16 cellular contexts compared by ENCODE assay signal in genomic region chr2:168660859-168661258, GRCh38.
DNase-seq lines count a peak whose midpoint lies in the region; ATAC-seq and TF ChIP-seq lines count a peak whose summit lies in the region.
"Had no signal": no experiment of that assay in that cellular context is flagged by ENCODE, and none has a peak within 500 bp of the region (broad histone marks: within the 10 kb centered on the region; RNA-seq: fewer than 3 reads in every experiment).

No MANE protein-coding gene starts in this region.

- H3K36me3 ChIP-seq in BE2C (no peaks in the 10 kb centered on the region), SK-N-MC (ENCODE audit: insufficient read depth, low read length) (no peaks in the 10 kb centered on the region), trophoblast cell (ENCODE audit: control insufficient read depth in 1 of 2, insufficient read depth in 2 of 2, low read length in 2 of 2) (no peaks in the 10 kb centered on the region), OCI-LY7 (ENCODE audit: insufficient read depth, low read length) (no peaks in the 10 kb centered on the region)
- H3K36me3 ChIP-seq: breast epithelium had no signal

- POLR2A ChIA-PET in MCF 10A (lab: Yijun Ruan, JAX): no interaction called here
- POLR2A ChIA-PET in OCI-LY7 (lab: Charles Lee): no interaction called here

- H3K9me2 ChIP-seq in OCI-LY7 (ENCODE audit: insufficient read depth, low read length): no peaks in the 10 kb centered on the region

- no peaks in the 10 kb centered on the region for H3K9me3 ChIP-seq in BE2C
- no peaks in the 10 kb centered on the region for H3K9me3 ChIP-seq in SK-N-MC (ENCODE audit: low read depth, low read length)
- H3K9me3 ChIP-seq in right cardiac atrium (ENCODE audit: control insufficient read depth, low read length): no peaks in the 10 kb centered on the region
- no peaks in the 10 kb centered on the region for H3K9me3 ChIP-seq in trophoblast cell (ENCODE audit: insufficient read depth, low read depth, low read length)
- H3K9me3 ChIP-seq in OCI-LY7 (ENCODE audit: low read length): no peaks in the 10 kb centered on the region
- H3K9me3 ChIP-seq: breast epithelium had no signal

- H4K12ac ChIP-seq in trophoblast cell (ENCODE audit: low read depth, low read length): no peak overlapping the region

- DNase-seq in BE2C (peak; percentile 62), NCI-H1930 (lab: John Stamatoyannopoulos, UW) (peak; percentile 4 to 15), SK-N-MC (ENCODE audit: low read depth, low spot score) (no peak), right cardiac atrium (peak in 2 of 3 donors; percentile 24 to 62), trophoblast cell (no peak), MCF 10A (ENCODE audit: unreplicated experiment) (no peak), OCI-LY7 (ENCODE audit: low spot score) (no peak)
- DNase-seq in activated naive CD4-positive, alpha-beta T cell treated with anti-CD3 and anti-CD28 coated beads for 36 hours: no peak
- DNase-seq: CD4-positive, CD25-positive, alpha-beta regulatory T cell; DND-41; kidney; NK-92 treated with Interleukin-12 subunit alpha and Interleukin-12 subunit beta, amount 100 ng/mL, for 24 hours; occipital lobe had no signal

- H3K4me3 Mint-ChIP-seq in MCF 10A (ENCODE audit: unreplicated experiment): no peak overlapping the region
- H3K4me3 Mint-ChIP-seq in activated naive CD4-positive, alpha-beta T cell treated with anti-CD3 and anti-CD28 coated beads for 36 hours: no peak overlapping the region
- H3K4me3 Mint-ChIP-seq: CD4-positive, CD25-positive, alpha-beta regulatory T cell had no signal

- intact Hi-C loops in right cardiac atrium (cut with DNase I): no loop called here
- intact Hi-C loops in MCF 10A (cut with micrococcal nuclease): no loop called here
- intact Hi-C loops in OCI-LY7 (cut with micrococcal nuclease; ENCODE audit: unreplicated experiment): no loop called here
- intact Hi-C loops in activated naive CD4-positive, alpha-beta T cell treated with anti-CD3 and anti-CD28 coated beads for 36 hours (cut with micrococcal nuclease): no loop called here

- H4K91ac ChIP-seq in trophoblast cell (ENCODE audit: low read depth, low read length): no peak overlapping the region

- CTCF ChIA-PET in MCF 10A (lab: Yijun Ruan, JAX): no interaction called here
- CTCF ChIA-PET in OCI-LY7 (lab: Charles Lee; ENCODE audit: unreplicated experiment): no interaction called here
- CTCF ChIA-PET in activated naive CD4-positive, alpha-beta T cell treated with anti-CD3 and anti-CD28 coated beads for 36 hours (lab: Charles Lee): no interaction called here

- H4K20me1 ChIP-seq in OCI-LY7 (ENCODE audit: insufficient read depth, low read length): no peaks in the 10 kb centered on the region

- no peak overlapping the region for H2BK120ac ChIP-seq in trophoblast cell (ENCODE audit: insufficient read depth, low read length, poor library complexity)

- H3K18ac ChIP-seq in trophoblast cell (ENCODE audit: low read length): no peak overlapping the region

- no peak overlapping the region for H2BK5ac ChIP-seq in trophoblast cell (ENCODE audit: low read depth, low read length, poor library complexity)

- peak; percentile 59 to 66 for ATAC-seq in right cardiac atrium
- ATAC-seq: HCT116 had no signal

- H3K79me1 ChIP-seq in trophoblast cell (ENCODE audit: low read length): no peaks in the 10 kb centered on the region

- H3K36me3 Mint-ChIP-seq in MCF 10A (ENCODE audit: insufficient read depth, unreplicated experiment): peaks cover 17% of the 10 kb centered on the region
- H3K36me3 Mint-ChIP-seq in activated naive CD4-positive, alpha-beta T cell treated with anti-CD3 and anti-CD28 coated beads for 36 hours (ENCODE audit: low read depth): peaks cover 6% of the 10 kb centered on the region
- H3K36me3 Mint-ChIP-seq: CD4-positive, CD25-positive, alpha-beta regulatory T cell had no signal

- H3K27me3 ChIP-seq in BE2C (no peaks in the 10 kb centered on the region), right cardiac atrium (ENCODE audit: control insufficient read depth, insufficient read depth) (no peaks in the 10 kb centered on the region), trophoblast cell (ENCODE audit: insufficient read depth, low read length) (no peaks in the 10 kb centered on the region)
- H3K27me3 ChIP-seq: breast epithelium had no signal

- no peak overlapping the region for H4K8ac ChIP-seq in trophoblast cell (ENCODE audit: low read depth, low read length)

- H3K4me2 ChIP-seq in trophoblast cell (ENCODE audit: low read length) (no peak overlapping the region), OCI-LY7 (ENCODE audit: low read length) (no peak overlapping the region)

- H3K9ac ChIP-seq in SK-N-MC (ENCODE audit: insufficient read length) (no peak overlapping the region), trophoblast cell (ENCODE audit: low read length) (no peak overlapping the region)

- no peak overlapping the region for H3K14ac ChIP-seq in trophoblast cell (ENCODE audit: low read length)

- H2AK5ac ChIP-seq in trophoblast cell (ENCODE audit: low read length): no peak overlapping the region

- no peaks in the 10 kb centered on the region for H3K79me2 ChIP-seq in trophoblast cell (ENCODE audit: control insufficient read depth, insufficient read depth, low read length, poor library complexity)
- H3K79me2 ChIP-seq in OCI-LY7 (ENCODE audit: insufficient read depth, low read depth, low read length): no peaks in the 10 kb centered on the region

- H3K4ac ChIP-seq in trophoblast cell (ENCODE audit: low read depth, low read length): no peak overlapping the region

- H3K27ac ChIP-seq in SK-N-MC (no peak overlapping the region), right cardiac atrium (ENCODE audit: low read length) (no peak overlapping the region), trophoblast cell (ENCODE audit: low read depth, low read length) (no peak overlapping the region), OCI-LY7 (ENCODE audit: low read depth, low read length, poor library complexity, severe bottlenecking) (no peak overlapping the region)
- H3K27ac ChIP-seq: breast epithelium, RWPE1 had no signal

- BruUV-seq in MCF 10A (replicated peaks; lab: Mats Ljungman, UMichigan) (no TSS peak), OCI-LY7 (replicated peaks; lab: Mats Ljungman, UMichigan) (no TSS peak)

- H3K27me3 Mint-ChIP-seq in MCF 10A (ENCODE audit: insufficient read depth, unreplicated experiment): no peaks in the 10 kb centered on the region
- no peaks in the 10 kb centered on the region for H3K27me3 Mint-ChIP-seq in activated naive CD4-positive, alpha-beta T cell treated with anti-CD3 and anti-CD28 coated beads for 36 hours (ENCODE audit: low read depth)
- H3K27me3 Mint-ChIP-seq: CD4-positive, CD25-positive, alpha-beta regulatory T cell had no signal

- whole genome bisulfite sequencing in right cardiac atrium: 42% methylated on average over 4 of the region's 4 CpGs
- WGBS in trophoblast cell (ENCODE audit: extremely low coverage, insufficient coverage, insufficient read length): no CpG with 5 or more reads among the region's 4 CpGs

- H3K27ac Mint-ChIP-seq in MCF 10A (ENCODE audit: low read depth, unreplicated experiment): no peak overlapping the region
- no peak overlapping the region for H3K27ac Mint-ChIP-seq in activated naive CD4-positive, alpha-beta T cell treated with anti-CD3 and anti-CD28 coated beads for 36 hours

- TF ChIP-seq CTCF in BE2C (IDR thresholded peaks at IDR 0.05; ENCODE audit: low read depth, low read length) (no peak), MCF 10A (IDR thresholded peaks at IDR 0.05; ENCODE audit: unreplicated experiment) (no peak), OCI-LY7 (conservative IDR thresholded peaks at IDR 0.05; ENCODE audit: low read length) (no peak)

- H2BK12ac ChIP-seq in trophoblast cell (ENCODE audit: low read length): no peak overlapping the region

- no peaks in the 10 kb centered on the region for H3K4me1 Mint-ChIP-seq in MCF 10A (ENCODE audit: insufficient read depth, unreplicated experiment)
- peaks cover 3% of the 10 kb centered on the region for H3K4me1 Mint-ChIP-seq in activated naive CD4-positive, alpha-beta T cell treated with anti-CD3 and anti-CD28 coated beads for 36 hours (ENCODE audit: low read depth)

- H3K4me1 ChIP-seq in BE2C (no peaks in the 10 kb centered on the region), right cardiac atrium (ENCODE audit: control insufficient read depth, insufficient read depth, low read length) (no peaks in the 10 kb centered on the region), trophoblast cell (ENCODE audit: control insufficient read depth in 1 of 2, insufficient read depth in 2 of 2, low read length in 2 of 2) (no peaks in the 10 kb centered on the region), OCI-LY7 (ENCODE audit: insufficient read depth, low read length, poor library complexity, severe bottlenecking) (no peaks in the 10 kb centered on the region)
- H3K4me1 ChIP-seq: breast epithelium had no signal

- H2AFZ ChIP-seq in trophoblast cell (ENCODE audit: insufficient read depth, low read length, poor library complexity) (no peak overlapping the region), OCI-LY7 (ENCODE audit: low read length) (no peak overlapping the region)

- H3K23ac ChIP-seq in trophoblast cell (ENCODE audit: low read length): no peak overlapping the region

- H3K4me3 ChIP-seq in BE2C (ENCODE audit: low read depth, low read length) (no peak overlapping the region), SK-N-MC (peak overlapping the region; percentile 44; the same call in 1 of the 2 replicates), right cardiac atrium (ENCODE audit: low read length) (no peak overlapping the region), trophoblast cell (ENCODE audit: low read depth, low read length) (no peak overlapping the region), OCI-LY7 (ENCODE audit: low read depth, low read length, poor library complexity, severe bottlenecking) (no peak overlapping the region)
- H3K4me3 ChIP-seq: breast epithelium had no signal

- H3K9me3 Mint-ChIP-seq in MCF 10A (ENCODE audit: unreplicated experiment): no peaks in the 10 kb centered on the region
- no peaks in the 10 kb centered on the region for H3K9me3 Mint-ChIP-seq in activated naive CD4-positive, alpha-beta T cell treated with anti-CD3 and anti-CD28 coated beads for 36 hours

Comparison
In these comparisons a context has a peak if more than half of its experiments do, and no peak if none do; other contexts are left out.
1. DNase-seq: peak in BE2C (single experiment), NCI-H1930 (2 of 2) and right cardiac atrium (2 of 3); none in SK-N-MC (single experiment), trophoblast cell (0 of 2), MCF 10A (single experiment), OCI-LY7 (single experiment) and activated naive CD4-positive, alpha-beta T cell treated with anti-CD3 and anti-CD28 coated beads for 36 hours (single experiment).